In genomic region chr13:77513719-77514335, GRCh38 we compare ENCODE assay signal across 13 cellular contexts. TPM values are rescaled to one million over a fixed set of nuclear protein-coding genes. Genes with fewer than 3 reads are reported as not detected.
DNase-seq lines count a peak whose midpoint lies in the region; ATAC-seq and TF ChIP-seq lines count a peak whose summit lies in the region.
"Had no signal": no experiment of that assay in that cellular context is flagged by ENCODE, and none has a peak within 500 bp of the region (broad histone marks: within the 10 kb centered on the region; RNA-seq: fewer than 3 reads in every experiment).

No MANE protein-coding gene starts in this region.

- TF ChIP-seq EP300 in tibial nerve (IDR thresholded peaks at IDR 0.05), result no peak

- 77 to 80% methylated on average over 2 of the region's 2 CpGs for WGBS in tibial nerve, 2 donors

- no peaks in the 10 kb centered on the region for H3K27me3 ChIP-seq in tibial nerve
- H3K27me3 ChIP-seq: gastrocnemius medialis had no signal

- H3K36me3 ChIP-seq in tibial nerve, result no peaks in the 10 kb centered on the region
- H3K36me3 ChIP-seq: gastrocnemius medialis had no signal

- H3K9me3 ChIP-seq in tibial nerve, result no peaks in the 10 kb centered on the region
- H3K9me3 ChIP-seq: gastrocnemius medialis had no signal

- BruUV-seq in Calu3 (replicated peaks; lab: Mats Ljungman, UMichigan), result no TSS peak

- peaks cover 2% of the 10 kb centered on the region for H3K9me3 Mint-ChIP-seq in Calu3 (ENCODE audit: low read depth, unreplicated experiment)

- DNase-seq in GM12865 (ENCODE audit: low read depth) (peak; percentile 70), tibial nerve (ENCODE audit: low spot score in 2 of 2) (no peak), Calu3 (no peak), T1000 (lab: John Stamatoyannopoulos, UW) (no peak), T-helper 9 cell (no peak)
- DNase-seq: activated gamma-delta T cell treated with Interleukin-2 at 50 U/mL for 16 hours, gastrocnemius medialis, NCI-H1436 had no signal

- H3K36me3 Mint-ChIP-seq in Calu3 (ENCODE audit: insufficient read depth, unreplicated experiment), result no peaks in the 10 kb centered on the region

- ATAC-seq in GM19452 (IDR thresholded peaks at IDR 0.05; ENCODE audit: unreplicated experiment) (peak; percentile 85), HG02870 (IDR thresholded peaks at IDR 0.05; ENCODE audit: unreplicated experiment) (peak; percentile 94), HG03558 (IDR thresholded peaks at IDR 0.05; ENCODE audit: extremely low read depth, unreplicated experiment) (peak; percentile 74)
- ATAC-seq: gastrocnemius medialis, Panc1 had no signal

- no peak overlapping the region for H3K27ac Mint-ChIP-seq in Calu3 (ENCODE audit: unreplicated experiment)

- H3K4me3 Mint-ChIP-seq in Calu3 (ENCODE audit: low read depth, unreplicated experiment), result no peak overlapping the region

- no peaks in the 10 kb centered on the region for H3K27me3 Mint-ChIP-seq in Calu3 (ENCODE audit: unreplicated experiment)

- no peak overlapping the region for H3K27ac ChIP-seq in tibial nerve
- H3K27ac ChIP-seq: gastrocnemius medialis, HL-60 had no signal

- no peak overlapping the region for H3K4me3 ChIP-seq in GM12865 (ENCODE audit: low read depth, low read length)
- no peak overlapping the region for H3K4me3 ChIP-seq in tibial nerve
- H3K4me3 ChIP-seq: gastrocnemius medialis had no signal

- peaks cover 0 to 7% (median 2%) of the 10 kb centered on the region in 4 donors for H3K4me1 ChIP-seq in tibial nerve
- H3K4me1 ChIP-seq: gastrocnemius medialis had no signal

- intact Hi-C loops in Calu3 (cut with micrococcal nuclease; ENCODE audit: unreplicated experiment), result no loop called here

- TF ChIP-seq CTCF in GM12865 (IDR thresholded peaks at IDR 0.05; ENCODE audit: insufficient read depth, low read depth, low read length, missing control alignments) (no peak), tibial nerve (IDR thresholded peaks at IDR 0.05) (no peak), Calu3 (IDR thresholded peaks at IDR 0.05; ENCODE audit: unreplicated experiment) (no peak)

- TF ChIP-seq POLR2A in tibial nerve (IDR thresholded peaks at IDR 0.05), result no peak

- no peaks in the 10 kb centered on the region for H3K4me1 Mint-ChIP-seq in Calu3 (ENCODE audit: low read depth, unreplicated experiment)

- CTCF ChIA-PET in Calu3 (lab: Charles Lee), result no interaction called here

RNA-seq across cellular contexts. Expression of gene SCEL, which starts 21.7 kb away (rescaled TPM):
- total RNA-seq in tibial nerve (not detected), Calu3 (2022) (5.2 and 8.0 TPM in 2 replicates)
- total RNA-seq: gastrocnemius medialis had no signal
